Comparison of ENCODE assay signal across 14 cellular contexts in the genomic region with DNA sequence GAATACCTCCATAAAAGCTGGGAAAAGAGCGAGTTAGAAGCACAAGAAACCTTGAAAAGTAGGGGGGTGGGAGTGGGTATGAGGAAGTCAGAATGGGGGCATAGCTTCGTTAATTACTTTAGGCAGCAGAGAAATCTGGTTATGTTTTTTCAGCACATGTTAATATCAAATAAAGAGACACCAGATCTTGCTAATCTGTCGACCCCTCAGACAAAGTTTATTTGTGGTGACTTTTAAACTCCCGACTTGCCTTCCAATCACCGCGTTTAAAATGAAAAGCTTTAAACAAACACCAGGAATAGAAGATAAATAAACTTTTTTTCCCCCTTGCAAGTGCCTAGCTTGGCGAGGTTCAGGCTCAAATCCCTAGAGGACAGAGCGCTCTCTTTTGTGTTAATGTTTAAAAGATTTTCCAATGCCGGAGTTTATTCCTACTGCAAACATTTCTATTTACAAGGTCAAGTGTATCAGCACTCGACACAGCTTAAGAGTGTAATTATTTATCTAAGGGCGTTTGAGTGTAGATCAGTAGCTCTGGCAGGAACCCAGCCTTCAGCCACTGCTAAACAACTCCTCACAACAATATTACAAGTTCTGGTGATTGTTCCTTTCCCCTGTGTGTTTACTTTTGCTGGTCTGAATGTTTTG. TPM values are rescaled to one million over a fixed set of nuclear protein-coding genes. Genes with fewer than 3 reads are reported as not detected.
DNase-seq lines count a peak whose midpoint lies in the region; ATAC-seq and TF ChIP-seq lines count a peak whose summit lies in the region.
"Had no signal": no experiment of that assay in that cellular context is flagged by ENCODE, and none has a peak within 500 bp of the region (broad histone marks: within the 10 kb centered on the region; RNA-seq: fewer than 3 reads in every experiment).

No MANE protein-coding gene starts in this region.

- peak overlapping the region; percentile 83 for H3K4me2 ChIP-seq in GM23248 (ENCODE audit: unreplicated experiment)
- H3K4me2 ChIP-seq in hepatocyte, result peak overlapping the region; percentile 86

- H3K27ac ChIP-seq in GM23248, result no peak overlapping the region
- no peak overlapping the region for H3K27ac ChIP-seq in hepatocyte

- DNase-seq in GM23248, result peak; percentile 21
- peak; percentile 42 for DNase-seq in NCI-H774 (lab: John Stamatoyannopoulos, UW)
- DNase-seq in hepatocyte (ENCODE audit: low spot score), result peak; percentile 48
- peak; percentile 28 for DNase-seq in retina
- no peak for DNase-seq in activated CD4-positive, alpha-beta T cell treated with anti-CD3 and anti-CD28 coated beads, Interleukin-2, amount 50 U/mL, for 4 hours
- DNase-seq in RKO (ENCODE audit: low spot score), result no peak
- DNase-seq in amygdala (lab: John Stamatoyannopoulos, UW), result no peak
- DNase-seq: activated CD8-positive, alpha-beta memory T cell treated with anti-CD3 and anti-CD28 coated beads, Interleukin-2, amount 50 U/mL, for 4 hours; central memory CD4-positive, alpha-beta T cell; COR-L47; naive thymus-derived CD8-positive, alpha-beta T cell had no signal

- no peak for TF ChIP-seq POLR2A in GM18505 (IDR thresholded peaks at IDR 0.05; ENCODE audit: borderline replicate concordance, extremely low read depth, insufficient read depth, insufficient read length)

- H3K9ac ChIP-seq in GM23248, result no peak overlapping the region

- H3K27me3 ChIP-seq in GM23248 (replicated peaks; ENCODE audit: insufficient read depth), result no peaks in the 10 kb centered on the region
- H3K27me3 ChIP-seq in hepatocyte, result peaks cover 52% of the 10 kb centered on the region

- H4K20me1 ChIP-seq in GM23248 (ENCODE audit: insufficient read depth), result no peaks in the 10 kb centered on the region
- H4K20me1 ChIP-seq in hepatocyte (ENCODE audit: insufficient read depth, poor library complexity, severe bottlenecking), result peaks cover 11% of the 10 kb centered on the region

- in situ Hi-C loops in GM23248 (cut with MboI), result loop anchor here (10.0 kb wide), 1 partner anchor 459 kb away; no protein-coding TSS in a partner anchor

- H3K9me2 ChIP-seq in GM23248 (ENCODE audit: insufficient read depth) (no peaks in the 10 kb centered on the region), hepatocyte (replicated peaks; ENCODE audit: insufficient read depth) (no peaks in the 10 kb centered on the region)

- no peak for TF ChIP-seq CTCF in hepatocyte (IDR thresholded peaks at IDR 0.05; ENCODE audit: poor library complexity)

- H3F3A ChIP-seq in GM23248 (ENCODE audit: insufficient read depth), result peaks cover 7% of the 10 kb centered on the region; the same call in 1 of the 2 replicates

- H3K79me2 ChIP-seq in GM23248 (ENCODE audit: insufficient read depth) (peaks cover 16% of the 10 kb centered on the region), hepatocyte (peaks cover 15% of the 10 kb centered on the region)

- H2AFZ ChIP-seq in GM23248 (no peak overlapping the region), hepatocyte (no peak overlapping the region)

- ATAC-seq in GM18505 (IDR thresholded peaks at IDR 0.05; ENCODE audit: unreplicated experiment), result no peak
- ATAC-seq: GM12878; K562; naive thymus-derived CD8-positive, alpha-beta T cell had no signal

- no peaks in the 10 kb centered on the region for H3K9me3 ChIP-seq in GM23248 (ENCODE audit: low read depth)
- H3K9me3 ChIP-seq in hepatocyte (ENCODE audit: low read depth), result no peaks in the 10 kb centered on the region

- H3K36me3 ChIP-seq in GM23248 (ENCODE audit: low read depth) (no peaks in the 10 kb centered on the region), hepatocyte (replicated peaks; ENCODE audit: insufficient read depth, low read depth) (no peaks in the 10 kb centered on the region)

- 34 to 37% methylated on average over 11 of the region's 11 CpGs for WGBS in GM23248 (ENCODE audit: low coverage in 1 of 2, low lambda C conversion rate in 2 of 2, missing lambda C conversion rate in 2 of 2), 2 experiments
- 8% methylated on average over 11 of the region's 11 CpGs for WGBS in hepatocyte (ENCODE audit: low lambda C conversion rate, missing lambda C conversion rate)

- H3K4me3 ChIP-seq in GM23248 (peak overlapping the region; percentile 80), hepatocyte (no peak overlapping the region)
- H3K4me3 ChIP-seq: GM12878, K562 had no signal

- peaks cover 13% of the 10 kb centered on the region for H3K4me1 ChIP-seq in GM23248 (ENCODE audit: insufficient read depth)
- H3K4me1 ChIP-seq in hepatocyte (ENCODE audit: insufficient read depth), result peaks cover 19% of the 10 kb centered on the region

RNA-seq across cellular contexts. Expression of a gene that starts 4.0 kb away (rescaled TPM):
- total RNA-seq in GM23248 (2014; rRNA removed; shearing (Covaris generic)), result 29.7 and 36.0 TPM in 2 replicates
- polyA plus RNA-seq in GM23248 (2016; fragmentation: Nextera tagmentation; extraction: Ambion mirVana) (8.1 and 10.7 TPM in 2 replicates), hepatocyte (85.2 and 101 TPM in 2 replicates)
- 45.9 and 61.3 TPM in 2 replicates for total RNA-seq in hepatocyte
- total RNA-seq: GM12878 had no signal
- polyA plus RNA-seq: GM12878, K562 had no signal

Comparison
In these comparisons a context has a peak if more than half of its experiments do, and no peak if none do; other contexts are left out.
1. DNase-seq: peak in GM23248 (single experiment), NCI-H774 (single experiment), hepatocyte (single experiment) and retina (single experiment); none in activated CD4-positive, alpha-beta T cell treated with anti-CD3 and anti-CD28 coated beads, Interleukin-2, amount 50 U/mL, for 4 hours (0 of 2), RKO (single experiment) and amygdala (0 of 56).